ENCODE assay signal across 1 cellular context in the genomic region with DNA sequence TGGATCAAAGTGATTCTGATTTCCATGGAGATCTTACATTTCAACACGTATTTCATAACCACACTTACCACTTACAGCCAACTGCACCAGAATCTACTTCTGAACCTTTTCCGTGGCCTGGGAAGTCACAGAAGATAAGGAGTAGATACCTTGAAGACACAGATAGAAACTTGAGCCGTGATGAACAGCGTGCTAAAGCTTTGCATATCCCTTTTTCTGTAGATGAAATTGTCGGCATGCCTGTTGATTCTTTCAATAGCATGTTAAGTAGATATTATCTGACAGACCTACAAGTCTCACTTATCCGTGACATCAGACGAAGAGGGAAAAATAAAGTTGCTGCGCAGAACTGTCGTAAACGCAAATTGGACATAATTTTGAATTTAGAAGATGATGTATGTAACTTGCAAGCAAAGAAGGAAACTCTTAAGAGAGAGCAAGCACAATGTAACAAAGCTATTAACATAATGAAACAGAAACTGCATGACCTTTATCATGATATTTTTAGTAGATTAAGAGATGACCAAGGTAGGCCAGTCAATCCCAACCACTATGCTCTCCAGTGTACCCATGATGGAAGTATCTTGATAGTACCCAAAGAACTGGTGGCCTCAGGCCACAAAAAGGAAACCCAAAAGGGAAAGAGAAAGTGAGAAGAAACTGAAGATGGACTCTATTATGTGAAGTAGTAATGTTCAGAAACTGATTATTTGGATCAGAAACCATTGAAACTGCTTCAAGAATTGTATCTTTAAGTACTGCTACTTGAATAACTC.
TF ChIP-seq lines count a peak whose summit lies in the region.

No MANE protein-coding gene starts in this region.

TF ChIP-seq in A549, 52 proteins besides CTCF, POLR2A, EP300 and RAD21:
- TF ChIP-seq POLR2AphosphoS2 (conservative IDR thresholded peaks at IDR 0.05; ENCODE audit: low read length) (peak; percentile 95), FOSB (CRISPR knock-in tag; IDR thresholded peaks at IDR 0.05) (0 out of 2 replicates have a peak, but pooled peaks have one; percentile 35), HOXA7 (CRISPR knock-in tag; IDR thresholded peaks at IDR 0.05) (0 out of 2 replicates have a peak, but pooled peaks have one; percentile 41)
